1 cellular context compared by ENCODE assay signal in the genomic region with DNA sequence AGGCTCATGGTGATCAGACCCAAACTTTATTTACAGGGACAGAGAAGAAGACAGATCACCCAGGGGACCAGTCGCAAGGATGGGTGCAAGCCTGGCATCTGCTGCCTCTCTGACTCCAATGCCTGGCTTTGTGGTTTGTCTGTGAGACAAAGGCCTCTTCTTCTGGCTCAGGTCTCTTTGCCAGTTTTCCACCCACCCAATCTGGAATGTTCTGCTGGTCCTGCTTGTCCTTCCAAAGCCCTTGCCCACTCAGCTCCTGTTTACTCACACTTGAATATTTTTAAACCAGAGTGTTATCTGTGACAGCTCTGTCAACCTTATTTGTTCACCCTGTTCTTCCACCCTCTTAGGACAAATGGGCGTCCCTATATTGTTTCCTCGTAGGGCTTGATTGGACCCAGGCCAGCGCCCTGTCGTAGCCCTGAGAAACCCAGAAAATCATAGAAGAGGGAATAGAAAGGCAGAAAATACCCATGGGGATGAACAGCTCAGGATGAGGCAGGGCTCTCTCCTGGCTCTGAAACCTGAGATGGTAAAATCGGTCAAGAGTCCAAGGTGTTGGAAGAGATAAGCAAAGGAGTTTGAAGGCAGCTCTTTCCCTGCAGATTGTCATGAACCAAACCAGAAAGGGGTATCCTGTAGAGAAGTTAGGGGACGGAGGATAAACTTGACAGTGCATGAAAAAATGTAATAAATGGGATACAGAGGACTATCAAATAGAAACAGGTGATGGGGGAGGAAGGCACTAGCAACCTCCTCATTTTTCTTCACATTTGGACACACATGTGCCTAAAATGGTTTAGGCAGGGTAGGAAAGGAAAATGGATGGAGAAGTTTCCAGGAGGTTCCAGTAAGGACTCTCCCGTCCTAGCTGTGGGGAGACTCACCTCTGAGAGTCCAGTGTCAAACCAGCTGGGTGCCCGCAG.
TF ChIP-seq lines count a peak whose summit lies in the region.

No MANE protein-coding gene starts in this region.

TF ChIP-seq in K562, 482 proteins besides CTCF, POLR2A, EP300 and RAD21 (continued from another document and continues in another):
- no peak for TF ChIP-seq BRD9 (IDR thresholded peaks at IDR 0.05; ENCODE audit: low read depth, partially characterized antibody)
- TF ChIP-seq, protein P1, sequence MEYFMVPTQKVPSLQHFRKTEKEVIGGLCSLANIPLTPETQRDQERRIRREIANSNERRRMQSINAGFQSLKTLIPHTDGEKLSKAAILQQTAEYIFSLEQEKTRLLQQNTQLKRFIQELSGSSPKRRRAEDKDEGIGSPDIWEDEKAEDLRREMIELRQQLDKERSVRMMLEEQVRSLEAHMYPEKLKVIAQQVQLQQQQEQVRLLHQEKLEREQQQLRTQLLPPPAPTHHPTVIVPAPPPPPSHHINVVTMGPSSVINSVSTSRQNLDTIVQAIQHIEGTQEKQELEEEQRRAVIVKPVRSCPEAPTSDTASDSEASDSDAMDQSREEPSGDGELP (CRISPR knock-in tag; IDR thresholded peaks at IDR 0.05; ENCODE audit: borderline replicate concordance) = no peak; the same call in 1 of the 2 replicates
- TF ChIP-seq, protein P2, sequence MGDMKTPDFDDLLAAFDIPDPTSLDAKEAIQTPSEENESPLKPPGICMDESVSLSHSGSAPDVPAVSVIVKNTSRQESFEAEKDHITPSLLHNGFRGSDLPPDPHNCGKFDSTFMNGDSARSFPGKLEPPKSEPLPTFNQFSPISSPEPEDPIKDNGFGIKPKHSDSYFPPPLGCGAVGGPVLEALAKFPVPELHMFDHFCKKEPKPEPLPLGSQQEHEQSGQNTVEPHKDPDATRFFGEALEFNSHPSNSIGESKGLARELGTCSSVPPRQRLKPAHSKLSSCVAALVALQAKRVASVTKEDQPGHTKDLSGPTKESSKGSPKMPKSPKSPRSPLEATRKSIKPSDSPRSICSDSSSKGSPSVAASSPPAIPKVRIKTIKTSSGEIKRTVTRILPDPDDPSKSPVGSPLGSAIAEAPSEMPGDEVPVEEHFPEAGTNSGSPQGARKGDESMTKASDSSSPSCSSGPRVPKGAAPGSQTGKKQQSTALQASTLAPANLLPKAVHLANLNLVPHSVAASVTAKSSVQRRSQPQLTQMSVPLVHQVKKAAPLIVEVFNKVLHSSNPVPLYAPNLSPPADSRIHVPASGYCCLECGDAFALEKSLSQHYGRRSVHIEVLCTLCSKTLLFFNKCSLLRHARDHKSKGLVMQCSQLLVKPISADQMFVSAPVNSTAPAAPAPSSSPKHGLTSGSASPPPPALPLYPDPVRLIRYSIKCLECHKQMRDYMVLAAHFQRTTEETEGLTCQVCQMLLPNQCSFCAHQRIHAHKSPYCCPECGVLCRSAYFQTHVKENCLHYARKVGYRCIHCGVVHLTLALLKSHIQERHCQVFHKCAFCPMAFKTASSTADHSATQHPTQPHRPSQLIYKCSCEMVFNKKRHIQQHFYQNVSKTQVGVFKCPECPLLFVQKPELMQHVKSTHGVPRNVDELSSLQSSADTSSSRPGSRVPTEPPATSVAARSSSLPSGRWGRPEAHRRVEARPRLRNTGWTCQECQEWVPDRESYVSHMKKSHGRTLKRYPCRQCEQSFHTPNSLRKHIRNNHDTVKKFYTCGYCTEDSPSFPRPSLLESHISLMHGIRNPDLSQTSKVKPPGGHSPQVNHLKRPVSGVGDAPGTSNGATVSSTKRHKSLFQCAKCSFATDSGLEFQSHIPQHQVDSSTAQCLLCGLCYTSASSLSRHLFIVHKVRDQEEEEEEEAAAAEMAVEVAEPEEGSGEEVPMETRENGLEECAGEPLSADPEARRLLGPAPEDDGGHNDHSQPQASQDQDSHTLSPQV (IDR thresholded peaks at IDR 0.05) = no peak
- no peak for TF ChIP-seq CXXC5 (CRISPR knock-in tag; IDR thresholded peaks at IDR 0.05)
- no peak for TF ChIP-seq ETV6 (IDR thresholded peaks at IDR 0.05; ENCODE audit: borderline replicate concordance in 1 of 2, low read depth in 2 of 2, low read length in 1 of 2)
- no peak for TF ChIP-seq ETV6 (CRISPR knock-in tag; IDR thresholded peaks at IDR 0.05; ENCODE audit: borderline replicate concordance)
- no peak for TF ChIP-seq ZNF124 (CRISPR knock-in tag; IDR thresholded peaks at IDR 0.05)
- peak; percentile 40 for TF ChIP-seq MEIS2 (IDR thresholded peaks at IDR 0.05; ENCODE audit: partially characterized antibody)
- TF ChIP-seq, protein P3, sequence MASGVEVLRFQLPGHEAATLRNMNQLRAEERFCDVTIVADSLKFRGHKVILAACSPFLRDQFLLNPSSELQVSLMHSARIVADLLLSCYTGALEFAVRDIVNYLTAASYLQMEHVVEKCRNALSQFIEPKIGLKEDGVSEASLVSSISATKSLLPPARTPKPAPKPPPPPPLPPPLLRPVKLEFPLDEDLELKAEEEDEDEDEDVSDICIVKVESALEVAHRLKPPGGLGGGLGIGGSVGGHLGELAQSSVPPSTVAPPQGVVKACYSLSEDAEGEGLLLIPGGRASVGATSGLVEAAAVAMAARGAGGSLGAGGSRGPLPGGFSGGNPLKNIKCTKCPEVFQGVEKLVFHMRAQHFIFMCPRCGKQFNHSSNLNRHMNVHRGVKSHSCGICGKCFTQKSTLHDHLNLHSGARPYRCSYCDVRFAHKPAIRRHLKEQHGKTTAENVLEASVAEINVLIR (CRISPR knock-in tag; IDR thresholded peaks at IDR 0.05) = no peak
- no peak for TF ChIP-seq CEBPG (CRISPR knock-in tag; IDR thresholded peaks at IDR 0.05)
- no peak for TF ChIP-seq CEBPG (tag; conservative IDR thresholded peaks at IDR 0.05 in 1 of 2, IDR thresholded peaks at IDR 0.05 in 1 of 2)
- TF ChIP-seq, protein P4, sequence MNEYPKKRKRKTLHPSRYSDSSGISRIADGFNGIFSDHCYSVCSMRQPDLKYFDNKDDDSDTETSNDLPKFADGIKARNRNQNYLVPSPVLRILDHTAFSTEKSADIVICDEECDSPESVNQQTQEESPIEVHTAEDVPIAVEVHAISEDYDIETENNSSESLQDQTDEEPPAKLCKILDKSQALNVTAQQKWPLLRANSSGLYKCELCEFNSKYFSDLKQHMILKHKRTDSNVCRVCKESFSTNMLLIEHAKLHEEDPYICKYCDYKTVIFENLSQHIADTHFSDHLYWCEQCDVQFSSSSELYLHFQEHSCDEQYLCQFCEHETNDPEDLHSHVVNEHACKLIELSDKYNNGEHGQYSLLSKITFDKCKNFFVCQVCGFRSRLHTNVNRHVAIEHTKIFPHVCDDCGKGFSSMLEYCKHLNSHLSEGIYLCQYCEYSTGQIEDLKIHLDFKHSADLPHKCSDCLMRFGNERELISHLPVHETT (CRISPR knock-in tag; conservative IDR thresholded peaks at IDR 0.05 in 1 of 2, IDR thresholded peaks at IDR 0.05 in 1 of 2) = no peak
- TF ChIP-seq SNIP1 (IDR thresholded peaks at IDR 0.05; ENCODE audit: low read depth) = no peak
- no peak for TF ChIP-seq KAT8 (IDR thresholded peaks at IDR 0.05; ENCODE audit: low read depth)
- no peak for TF ChIP-seq ZNF511 (CRISPR knock-in tag; IDR thresholded peaks at IDR 0.05)
- peak; percentile 23; the same call in 1 of the 2 replicates for TF ChIP-seq SP1 (CRISPR knock-in tag; IDR thresholded peaks at IDR 0.05)
- TF ChIP-seq HDAC6 (IDR thresholded peaks at IDR 0.05; ENCODE audit: low read depth, low read length) = no peak
- no peak for TF ChIP-seq POLR3A (IDR thresholded peaks at IDR 0.05; ENCODE audit: borderline replicate concordance, extremely low read depth, insufficient read depth, insufficient read length)
- TF ChIP-seq ZNF12 (CRISPR knock-in tag; IDR thresholded peaks at IDR 0.05) = no peak
- no peak for TF ChIP-seq PURB (CRISPR knock-in tag; IDR thresholded peaks at IDR 0.05; ENCODE audit: low read depth)
- TF ChIP-seq SMAD2 (IDR thresholded peaks at IDR 0.05; ENCODE audit: low read depth, low read length) = no peak
- TF ChIP-seq ARNT (IDR thresholded peaks at IDR 0.05) = peak in 1 of 2 experiments; percentile 41; a peak in 1 of 4 replicates
- TF ChIP-seq, protein P5, sequence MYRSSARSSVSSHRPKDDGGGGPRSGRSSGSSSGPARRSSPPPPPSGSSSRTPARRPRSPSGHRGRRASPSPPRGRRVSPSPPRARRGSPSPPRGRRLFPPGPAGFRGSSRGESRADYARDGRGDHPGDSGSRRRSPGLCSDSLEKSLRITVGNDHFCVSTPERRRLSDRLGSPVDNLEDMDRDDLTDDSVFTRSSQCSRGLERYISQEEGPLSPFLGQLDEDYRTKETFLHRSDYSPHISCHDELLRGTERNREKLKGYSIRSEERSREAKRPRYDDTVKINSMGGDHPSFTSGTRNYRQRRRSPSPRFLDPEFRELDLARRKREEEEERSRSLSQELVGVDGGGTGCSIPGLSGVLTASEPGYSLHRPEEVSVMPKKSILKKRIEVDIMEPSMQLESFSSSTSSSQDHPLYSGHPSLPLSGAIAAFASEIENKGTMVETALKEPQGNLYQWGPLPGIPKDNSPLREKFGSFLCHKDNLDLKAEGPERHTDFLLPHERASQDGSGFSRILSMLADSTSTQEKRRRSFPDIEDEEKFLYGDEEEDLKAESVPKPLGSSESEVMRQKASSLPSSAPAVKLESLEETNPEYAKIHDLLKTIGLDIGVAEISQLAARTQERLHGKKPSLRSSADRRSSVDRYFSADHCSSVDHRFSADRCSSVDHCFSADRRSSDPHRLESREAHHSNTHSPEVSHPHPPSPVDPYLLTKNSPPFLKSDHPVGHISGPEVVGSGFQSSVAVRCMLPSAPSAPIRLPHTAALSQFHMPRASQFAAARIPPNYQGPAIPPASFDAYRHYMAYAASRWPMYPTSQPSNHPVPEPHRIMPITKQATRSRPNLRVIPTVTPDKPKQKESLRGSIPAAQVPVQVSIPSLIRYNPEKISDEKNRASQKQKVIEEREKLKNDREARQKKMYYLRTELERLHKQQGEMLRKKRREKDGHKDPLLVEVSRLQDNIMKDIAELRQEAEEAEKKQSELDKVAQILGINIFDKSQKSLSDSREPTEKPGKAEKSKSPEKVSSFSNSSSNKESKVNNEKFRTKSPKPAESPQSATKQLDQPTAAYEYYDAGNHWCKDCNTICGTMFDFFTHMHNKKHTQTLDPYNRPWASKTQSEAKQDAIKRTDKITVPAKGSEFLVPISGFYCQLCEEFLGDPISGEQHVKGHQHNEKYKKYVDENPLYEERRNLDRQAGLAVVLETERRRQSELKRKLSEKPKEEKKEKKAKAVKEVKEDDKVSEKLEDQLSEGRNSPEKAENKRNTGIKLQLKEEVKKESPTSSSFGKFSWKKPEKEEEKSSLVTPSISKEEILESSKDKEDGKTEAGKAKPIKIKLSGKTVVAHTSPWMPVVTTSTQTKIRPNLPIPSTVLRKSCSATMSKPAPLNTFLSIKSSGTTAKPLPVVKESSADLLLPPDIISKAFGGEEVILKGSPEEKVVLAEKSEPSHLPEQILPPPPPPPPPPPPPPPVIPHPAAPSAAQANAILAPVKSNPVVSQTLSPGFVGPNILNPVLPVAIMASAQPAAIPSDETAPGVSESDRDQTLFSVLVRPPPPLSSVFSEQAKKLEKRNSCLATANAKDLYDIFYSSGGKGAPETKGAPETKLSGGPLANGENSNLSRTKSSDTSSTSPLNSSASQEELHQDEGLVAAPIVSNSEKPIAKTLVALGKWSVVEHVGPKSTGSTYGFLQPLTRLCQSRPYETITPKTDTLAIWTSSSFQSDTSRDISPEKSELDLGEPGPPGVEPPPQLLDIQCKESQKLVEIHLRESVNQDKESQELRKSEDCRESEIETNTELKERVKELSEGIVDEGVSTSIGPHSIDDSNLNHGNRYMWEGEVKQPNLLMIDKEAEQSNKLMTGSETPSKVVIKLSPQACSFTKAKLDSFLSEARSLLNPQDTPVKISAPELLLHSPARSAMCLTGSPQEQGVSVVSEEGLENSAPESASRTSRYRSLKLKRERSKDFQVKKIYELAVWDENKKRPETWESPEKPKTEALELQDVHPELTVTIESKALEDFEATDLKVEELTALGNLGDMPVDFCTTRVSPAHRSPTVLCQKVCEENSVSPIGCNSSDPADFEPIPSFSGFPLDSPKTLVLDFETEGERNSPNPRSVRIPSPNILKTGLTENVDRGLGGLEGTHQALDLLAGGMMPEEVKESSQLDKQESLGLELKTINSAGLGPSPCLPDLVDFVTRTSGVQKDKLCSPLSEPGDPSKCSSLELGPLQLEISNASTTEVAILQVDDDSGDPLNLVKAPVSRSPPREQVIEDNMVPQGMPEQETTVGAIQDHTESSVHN (IDR thresholded peaks at IDR 0.05; ENCODE audit: borderline replicate concordance in 1 of 2, low read depth in 1 of 2) = no peak
- no peak for TF ChIP-seq ZNF354B (CRISPR knock-in tag; IDR thresholded peaks at IDR 0.05)
- no peak for TF ChIP-seq ZNF717 (CRISPR knock-in tag; IDR thresholded peaks at IDR 0.05)
- TF ChIP-seq DACH1 (IDR thresholded peaks at IDR 0.05; ENCODE audit: partially characterized antibody) = no peak
- TF ChIP-seq, protein P6, sequence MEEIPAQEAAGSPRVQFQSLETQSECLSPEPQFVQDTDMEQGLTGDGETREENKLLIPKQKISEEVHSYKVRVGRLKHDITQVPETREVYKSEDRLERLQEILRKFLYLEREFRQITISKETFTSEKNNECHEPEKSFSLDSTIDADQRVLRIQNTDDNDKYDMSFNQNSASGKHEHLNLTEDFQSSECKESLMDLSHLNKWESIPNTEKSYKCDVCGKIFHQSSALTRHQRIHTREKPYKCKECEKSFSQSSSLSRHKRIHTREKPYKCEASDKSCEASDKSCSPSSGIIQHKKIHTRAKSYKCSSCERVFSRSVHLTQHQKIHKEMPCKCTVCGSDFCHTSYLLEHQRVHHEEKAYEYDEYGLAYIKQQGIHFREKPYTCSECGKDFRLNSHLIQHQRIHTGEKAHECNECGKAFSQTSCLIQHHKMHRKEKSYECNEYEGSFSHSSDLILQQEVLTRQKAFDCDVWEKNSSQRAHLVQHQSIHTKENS (CRISPR knock-in tag; IDR thresholded peaks at IDR 0.05) = no peak
- TF ChIP-seq SMAD3 (CRISPR knock-in tag; conservative IDR thresholded peaks at IDR 0.05) = no peak
- no peak for TF ChIP-seq NFE2 (IDR thresholded peaks at IDR 0.05; ENCODE audit: low read depth)
- TF ChIP-seq EGR1 (conservative IDR thresholded peaks at IDR 0.05) = no peak
- TF ChIP-seq ZNF766 (CRISPR knock-in tag; conservative IDR thresholded peaks at IDR 0.05) = no peak
- no peak for TF ChIP-seq CBX5 (IDR thresholded peaks at IDR 0.05; ENCODE audit: borderline replicate concordance, low read depth)
- TF ChIP-seq ILK (tag; IDR thresholded peaks at IDR 0.05; ENCODE audit: borderline replicate concordance, low read depth) = no peak
- TF ChIP-seq CHD4 (IDR thresholded peaks at IDR 0.05; ENCODE audit: insufficient read depth, insufficient replicate concordance, low read depth, low read length, poor library complexity, severe bottlenecking) = no peak
- peak in 1 of 2 experiments; percentile 49; a peak in 2 of 4 replicates for TF ChIP-seq TRIM24 (IDR thresholded peaks at IDR 0.05)
